In the genomic region with DNA sequence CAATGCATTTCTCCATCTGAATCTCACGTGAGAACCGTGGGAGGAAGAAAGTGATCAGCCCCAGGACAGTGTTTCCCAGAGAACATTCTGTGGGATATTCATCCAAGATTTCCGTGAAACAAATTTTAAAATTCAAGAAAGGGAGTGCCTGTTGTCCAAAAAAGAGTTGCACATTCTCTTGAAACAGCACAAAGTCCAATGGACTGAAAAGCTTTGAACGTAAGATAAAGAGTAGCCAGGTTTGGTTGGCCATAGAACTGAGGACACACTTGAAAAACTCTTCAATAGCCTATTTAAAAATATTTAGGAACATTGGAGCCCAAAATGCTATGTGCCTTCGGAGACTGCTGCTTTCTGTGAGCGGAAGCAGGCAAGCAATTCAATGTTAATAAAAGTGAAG, we compare ENCODE assay signal across 8 cellular contexts.
"Had no signal": no experiment of that assay in that cellular context is flagged by ENCODE, and none has a peak within 500 bp of the region (broad histone marks: within the 10 kb centered on the region; RNA-seq: fewer than 3 reads in every experiment).

No MANE protein-coding gene starts in this region.

- H3K27ac ChIP-seq: GM23248, KMS-11 had no signal

- H3K4me3 ChIP-seq: GM23248 had no signal

- H3K9me3 Mint-ChIP-seq: IgD-negative memory B cell had no signal

- DNase-seq: GM23248, GOT3, H9, HCEC 1CT, KBM-7 had no signal

- H3K9ac ChIP-seq: GM23248, KMS-11 had no signal

- FAIRE-seq: HTR-8/SVneo had no signal

- H2AFZ ChIP-seq: GM23248 had no signal

- H3K36me3 Mint-ChIP-seq: IgD-negative memory B cell had no signal

- H3K4me2 ChIP-seq: KMS-11 had no signal

- H3K27ac Mint-ChIP-seq: IgD-negative memory B cell had no signal

- H3K4me1 Mint-ChIP-seq: IgD-negative memory B cell had no signal

- H3K4me3 Mint-ChIP-seq: H9, IgD-negative memory B cell had no signal
